29 cellular contexts compared by ENCODE assay signal in the genomic region with DNA sequence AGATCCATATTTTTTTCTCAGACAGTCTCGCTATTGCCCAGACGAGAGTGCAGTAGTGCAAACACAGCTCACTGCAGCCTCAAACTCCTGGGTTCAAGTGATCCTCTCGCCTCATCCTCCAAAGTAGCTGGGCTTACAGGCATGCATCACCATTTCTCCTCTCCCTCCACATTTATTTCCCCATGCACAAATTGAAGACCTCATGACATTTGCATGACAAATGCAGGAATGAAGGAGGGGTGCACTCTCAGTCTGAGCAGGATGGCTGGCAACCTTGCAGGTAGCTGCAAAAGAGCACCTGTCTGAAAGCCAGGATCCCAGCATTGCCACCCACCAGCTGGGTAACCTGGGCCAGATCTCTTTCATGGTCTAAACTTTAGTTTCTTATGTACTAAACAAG.
"Had no signal": no experiment of that assay in that cellular context is flagged by ENCODE, and none has a peak within 500 bp of the region (broad histone marks: within the 10 kb centered on the region; RNA-seq: fewer than 3 reads in every experiment).

No MANE protein-coding gene starts in this region.

- H3K9ac ChIP-seq: neural progenitor cell had no signal

- DNase-seq: effector memory CD8-positive, alpha-beta T cell; esophagus squamous epithelium; foreskin keratinocyte; immature natural killer cell; kidney; left cardiac atrium; left ventricle myocardium inferior; lower lobe of right lung; midbrain; nucleus accumbens; ovary; retina; right lobe of liver; spleen; stimulated activated CD4-positive, alpha-beta T cell treated with anti-CD3 and anti-CD28 coated beads, Interleukin-15, amount 100 ng/mL, for 24 hours; stimulated activated CD4-positive, alpha-beta T cell treated with anti-CD3 and anti-CD28 coated beads, Interleukin-1b, Interleukin-23, amount 100 ng/mL, for 48 hours; stimulated activated CD4-positive, alpha-beta T cell treated with anti-CD3 and anti-CD28 coated beads, Interleukin-4, amount 100 ng/mL, for 24 hours; tibial artery; upper lobe of left lung; uterus had no signal

- H3K27me3 Mint-ChIP-seq: dendritic cell treated with granulocyte-macrophage colony-stimulating factor and Interleukin-4, amounts not matched to agents 40 ng/mL and 50 ng/mL, for 4 days; effector memory CD8-positive, alpha-beta T cell; natural killer cell treated with Interleukin-12 subunit alpha and Interleukin-12 subunit beta and Interleukin-15 and Interleukin-18, amount 100 ng/mL, for 72 hours; stimulated activated memory B cell treated with anti-CD40 and anti-IgM and Interleukin-4, amounts not matched to agents 10 μg/mL and 1 μg/mL and 100 μg/mL, for 72 hours; stimulated activated naive CD8-positive, alpha-beta T cell treated with anti-CD3 and anti-CD28 coated beads, Interleukin-15, Interleukin-2, amounts not matched to agents 100 ng/mL and 50 ng/mL, for 24 hours had no signal

- H3K9me3 ChIP-seq: esophagus squamous epithelium, left ventricle myocardium inferior, lower lobe of right lung, ovary, right lobe of liver, spleen, tibial artery, upper lobe of left lung had no signal

- H3K4me2 ChIP-seq: hepatocyte, neural progenitor cell had no signal

- H3K36me3 ChIP-seq: esophagus squamous epithelium, left ventricle myocardium inferior, lower lobe of right lung, neural progenitor cell, ovary, right lobe of liver, spleen, tibial artery, upper lobe of left lung, uterus had no signal

- H3K27ac Mint-ChIP-seq: dendritic cell treated with granulocyte-macrophage colony-stimulating factor and Interleukin-4, amounts not matched to agents 40 ng/mL and 50 ng/mL, for 4 days; memory B cell; natural killer cell treated with Interleukin-12 subunit alpha and Interleukin-12 subunit beta and Interleukin-15 and Interleukin-18, amount 100 ng/mL, for 72 hours; neural progenitor cell; progenitor cell of endocrine pancreas; stimulated activated memory B cell treated with anti-CD40 and anti-IgM and Interleukin-4, amounts not matched to agents 10 μg/mL and 1 μg/mL and 100 μg/mL, for 72 hours; stimulated activated naive CD8-positive, alpha-beta T cell treated with anti-CD3 and anti-CD28 coated beads, Interleukin-15, Interleukin-2, amounts not matched to agents 100 ng/mL and 50 ng/mL, for 24 hours had no signal

- H3K4me1 Mint-ChIP-seq: stimulated activated memory B cell treated with anti-CD40 and anti-IgM and Interleukin-4, amounts not matched to agents 10 μg/mL and 1 μg/mL and 100 μg/mL, for 72 hours had no signal

- ATAC-seq: effector memory CD8-positive, alpha-beta T cell; foreskin keratinocyte; left cardiac atrium; lower lobe of right lung; natural killer cell treated with Interleukin-12 subunit alpha and Interleukin-12 subunit beta and Interleukin-15 and Interleukin-18, amount 100 ng/mL, for 72 hours; right lobe of liver; stimulated activated memory B cell treated with anti-CD40 and anti-IgM and Interleukin-4, amounts not matched to agents 10 μg/mL and 1 μg/mL and 100 μg/mL, for 72 hours had no signal

- H3K36me3 Mint-ChIP-seq: memory B cell; natural killer cell treated with Interleukin-12 subunit alpha and Interleukin-12 subunit beta and Interleukin-15 and Interleukin-18, amount 100 ng/mL, for 72 hours; neural progenitor cell; stimulated activated memory B cell treated with anti-CD40 and anti-IgM and Interleukin-4, amounts not matched to agents 10 μg/mL and 1 μg/mL and 100 μg/mL, for 72 hours had no signal

- H3K4me3 Mint-ChIP-seq: dendritic cell treated with granulocyte-macrophage colony-stimulating factor and Interleukin-4, amounts not matched to agents 40 ng/mL and 50 ng/mL, for 4 days; effector memory CD8-positive, alpha-beta T cell; immature natural killer cell; memory B cell; natural killer cell treated with Interleukin-12 subunit alpha and Interleukin-12 subunit beta and Interleukin-15 and Interleukin-18, amount 100 ng/mL, for 72 hours; neural progenitor cell; stimulated activated memory B cell treated with anti-CD40 and anti-IgM and Interleukin-4, amounts not matched to agents 10 μg/mL and 1 μg/mL and 100 μg/mL, for 72 hours; stimulated activated naive CD8-positive, alpha-beta T cell treated with anti-CD3 and anti-CD28 coated beads, Interleukin-15, Interleukin-2, amounts not matched to agents 100 ng/mL and 50 ng/mL, for 24 hours had no signal

- H2AFZ ChIP-seq: hepatocyte, neural progenitor cell had no signal

- H3K27me3 ChIP-seq: esophagus squamous epithelium, foreskin keratinocyte, neural progenitor cell, ovary, right lobe of liver, spleen, tibial artery, upper lobe of left lung, uterus had no signal

- H3K27ac ChIP-seq: hepatocyte, left ventricle myocardium inferior, lower lobe of right lung, neural progenitor cell, ovary, right lobe of liver, spleen, upper lobe of left lung, uterus had no signal

- FAIRE-seq: colon, kidney had no signal

- H3K4me1 ChIP-seq: neural progenitor cell, right lobe of liver, uterus had no signal

- H3K4me3 ChIP-seq: esophagus squamous epithelium, hepatocyte, left ventricle myocardium inferior, lower lobe of right lung, neural progenitor cell, ovary, right lobe of liver, spleen, tibial artery, upper lobe of left lung, uterus had no signal

- H3K9me3 Mint-ChIP-seq: dendritic cell treated with granulocyte-macrophage colony-stimulating factor and Interleukin-4, amounts not matched to agents 40 ng/mL and 50 ng/mL, for 4 days; effector memory CD8-positive, alpha-beta T cell; immature natural killer cell; memory B cell; natural killer cell treated with Interleukin-12 subunit alpha and Interleukin-12 subunit beta and Interleukin-15 and Interleukin-18, amount 100 ng/mL, for 72 hours; neural progenitor cell; stimulated activated memory B cell treated with anti-CD40 and anti-IgM and Interleukin-4, amounts not matched to agents 10 μg/mL and 1 μg/mL and 100 μg/mL, for 72 hours; stimulated activated naive CD8-positive, alpha-beta T cell treated with anti-CD3 and anti-CD28 coated beads, Interleukin-15, Interleukin-2, amounts not matched to agents 100 ng/mL and 50 ng/mL, for 24 hours had no signal
